Comparison of ENCODE assay signal across 8 cellular contexts in genomic region chr14:36655963-36656768, GRCh38. TPM values are rescaled to one million over a fixed set of nuclear protein-coding genes. Genes with fewer than 3 reads are reported as not detected.
DNase-seq lines count a peak whose midpoint lies in the region; ATAC-seq and TF ChIP-seq lines count a peak whose summit lies in the region.

No MANE protein-coding gene starts in this region.

- peak overlapping the region; percentile 39 for H3K4me3 Mint-ChIP-seq in neural crest cell

- H3K4me1 Mint-ChIP-seq in neural crest cell = peaks cover 14% of the 10 kb centered on the region

- peaks cover 100% of the 10 kb centered on the region for H3K27me3 Mint-ChIP-seq in neural crest cell (ENCODE audit: low read depth)

- no peaks in the 10 kb centered on the region for H3K36me3 Mint-ChIP-seq in neural crest cell (ENCODE audit: low read depth)

- ATAC-seq in HG02840 (IDR thresholded peaks at IDR 0.05; ENCODE audit: low FRiP score, unreplicated experiment) = no peak

- DNase-seq in NCI-H1092 treated with DMSO at 0.1 percent for 48 hours (lab: John Stamatoyannopoulos, UW) = peak; percentile 58
- DNase-seq in dedifferentiated amniotic fluid mesenchymal stem cell (ENCODE audit: extremely low spot score) = peak; percentile 73
- DNase-seq in neural crest cell (ENCODE audit: low read depth, low spot score) = peak; percentile 66
- no peak for DNase-seq in effector CD4-positive, alpha-beta T cell
- no peak for DNase-seq in superior temporal gyrus (ENCODE audit: extremely low spot score)
- DNase-seq in AG08395 (ENCODE audit: low spot score) = no peak

- TF ChIP-seq CTCF in GM12872 (IDR thresholded peaks at IDR 0.05; ENCODE audit: insufficient read depth, low read depth, low read length) (peak; percentile 38; the same call in 2 of the 3 replicates), neural crest cell (conservative IDR thresholded peaks at IDR 0.05) (peak; percentile 78)

- H3K27ac Mint-ChIP-seq in neural crest cell (ENCODE audit: unreplicated experiment) = no peak overlapping the region

- H3K9me3 Mint-ChIP-seq in neural crest cell = no peaks in the 10 kb centered on the region

RNA-seq across cellular contexts. Expression of gene PAX9, which starts 5.5 kb away (rescaled TPM):
- not detected in 2 replicates for total RNA-seq in neural crest cell

Comparison
In these comparisons a context has a peak if more than half of its experiments do, and no peak if none do; other contexts are left out.
1. DNase-seq: peak in NCI-H1092 treated with DMSO at 0.1 percent for 48 hours (single experiment), dedifferentiated amniotic fluid mesenchymal stem cell (single experiment) and neural crest cell (single experiment); none in effector CD4-positive, alpha-beta T cell (single experiment), superior temporal gyrus (single experiment) and AG08395 (single experiment).